In genomic region chr1:155064813-155065436, GRCh38 we compare ENCODE assay signal across 10 cellular contexts. TPM values are rescaled to one million over a fixed set of nuclear protein-coding genes. Genes with fewer than 3 reads are reported as not detected.
DNase-seq lines count a peak whose midpoint lies in the region; ATAC-seq and TF ChIP-seq lines count a peak whose summit lies in the region.
"Had no signal": no experiment of that assay in that cellular context is flagged by ENCODE, and none has a peak within 500 bp of the region (broad histone marks: within the 10 kb centered on the region; RNA-seq: fewer than 3 reads in every experiment).

No MANE protein-coding gene starts in this region.

- H3K4me1 ChIP-seq in breast epithelium, result peaks cover 14 to 15% of the 10 kb centered on the region in 2 donors
- peaks cover 49% of the 10 kb centered on the region for H3K4me1 ChIP-seq in suprapubic skin

- no peaks in the 10 kb centered on the region for H3K27me3 ChIP-seq in breast epithelium
- no peaks in the 10 kb centered on the region for H3K27me3 ChIP-seq in suprapubic skin
- H3K27me3 ChIP-seq: dorsolateral prefrontal cortex had no signal

- TF ChIP-seq CTCF in MCF 10A (IDR thresholded peaks at IDR 0.05; ENCODE audit: unreplicated experiment), result no peak
- no peak for TF ChIP-seq CTCF in breast epithelium (IDR thresholded peaks at IDR 0.05)
- no peak for TF ChIP-seq CTCF in glutamatergic neuron (IDR thresholded peaks at IDR 0.05; ENCODE audit: partially characterized antibody, unreplicated experiment)
- TF ChIP-seq CTCF in suprapubic skin (IDR thresholded peaks at IDR 0.05), result no peak

- H3K36me3 ChIP-seq in breast epithelium (no peaks in the 10 kb centered on the region), suprapubic skin (peaks cover 27% of the 10 kb centered on the region)

- no TSS peak for BruUV-seq in MCF 10A (replicated peaks; lab: Mats Ljungman, UMichigan)

- H3K27me3 Mint-ChIP-seq in MCF 10A (ENCODE audit: insufficient read depth, unreplicated experiment) (no peaks in the 10 kb centered on the region), T-helper 17 cell (no peaks in the 10 kb centered on the region), glutamatergic neuron (ENCODE audit: unreplicated experiment) (peaks cover 6% of the 10 kb centered on the region)

- DNase-seq in MCF 10A (ENCODE audit: unreplicated experiment) (no peak), breast epithelium (ENCODE audit: low spot score in 2 of 2) (no peak), T-helper 17 cell (no peak), glutamatergic neuron (no peak), suprapubic skin (ENCODE audit: low spot score in 2 of 2) (peak in 1 of 2 donors; percentile 51), sciatic nerve (ENCODE audit: low spot score) (no peak), HuH-7.5 (ENCODE audit: low spot score) (no peak)
- DNase-seq: dorsolateral prefrontal cortex, occipital lobe had no signal

- 69% methylated on average over 5 of the region's 5 CpGs for WGBS in suprapubic skin

- ATAC-seq in T-helper 17 cell (no peak), HG02642 (IDR thresholded peaks at IDR 0.05; ENCODE audit: poor library complexity, unreplicated experiment) (no peak), sciatic nerve (no peak)

- H3K9me3 Mint-ChIP-seq in MCF 10A (ENCODE audit: unreplicated experiment) (no peaks in the 10 kb centered on the region), glutamatergic neuron (ENCODE audit: unreplicated experiment) (peaks cover 5% of the 10 kb centered on the region)

- no peak for TF ChIP-seq POLR2A in breast epithelium (IDR thresholded peaks at IDR 0.05)
- no peak for TF ChIP-seq POLR2A in suprapubic skin (IDR thresholded peaks at IDR 0.05)

- H3K4me1 Mint-ChIP-seq in MCF 10A (ENCODE audit: insufficient read depth, unreplicated experiment), result peaks cover 31% of the 10 kb centered on the region
- H3K4me1 Mint-ChIP-seq in T-helper 17 cell, result peaks cover 27% of the 10 kb centered on the region
- H3K4me1 Mint-ChIP-seq in glutamatergic neuron (ENCODE audit: low read depth, unreplicated experiment), result peaks cover 17% of the 10 kb centered on the region

- H3K9me3 ChIP-seq in breast epithelium (no peaks in the 10 kb centered on the region), T-helper 17 cell (ENCODE audit: control insufficient read depth, low read length, poor library complexity, severe bottlenecking) (no peaks in the 10 kb centered on the region), suprapubic skin (no peaks in the 10 kb centered on the region)

- H3K4me3 Mint-ChIP-seq in MCF 10A (ENCODE audit: unreplicated experiment), result peak overlapping the region; percentile 81
- peak overlapping the region; percentile 98 for H3K4me3 Mint-ChIP-seq in T-helper 17 cell
- H3K4me3 Mint-ChIP-seq in glutamatergic neuron (ENCODE audit: unreplicated experiment), result peak overlapping the region; percentile 99

- no peak overlapping the region for H3K27ac Mint-ChIP-seq in MCF 10A (ENCODE audit: low read depth, unreplicated experiment)
- H3K27ac Mint-ChIP-seq in T-helper 17 cell, result peak overlapping the region; percentile 81
- H3K27ac Mint-ChIP-seq in glutamatergic neuron (ENCODE audit: unreplicated experiment), result no peak overlapping the region

- intact Hi-C loops in MCF 10A (cut with micrococcal nuclease) (no loop called here), breast epithelium (cut with DNase I; ENCODE audit: low total_unique reads) (loop anchor here (10.0 kb wide), 1 partner anchor 110 kb away; the partner anchor contains the start of gene PBXIP1), sciatic nerve (cut with DNase I) (no loop called here)

- no peak for TF ChIP-seq EP300 in suprapubic skin (IDR thresholded peaks at IDR 0.05)

- POLR2A ChIA-PET in MCF 10A (lab: Yijun Ruan, JAX), result interaction anchor here (0.6 to 7.5 kb wide), 17 partner anchors 12 to 584 kb away, joined by 3 to 76 read pairs (median 5); partner anchors contain the start of genes ADAM15, CKS1B, EFNA3 and FLAD1

- peaks cover 55% of the 10 kb centered on the region for H3K36me3 Mint-ChIP-seq in MCF 10A (ENCODE audit: insufficient read depth, unreplicated experiment)
- H3K36me3 Mint-ChIP-seq in T-helper 17 cell (ENCODE audit: low read depth), result peaks cover 7% of the 10 kb centered on the region
- peaks cover 5% of the 10 kb centered on the region for H3K36me3 Mint-ChIP-seq in glutamatergic neuron (ENCODE audit: unreplicated experiment)

- H3K27ac ChIP-seq in breast epithelium (peak overlapping the region in 1 of 2 donors; percentile 85), suprapubic skin (no peak overlapping the region)

- peak overlapping the region in 1 of 3 donors; percentile 81 for H3K4me3 ChIP-seq in breast epithelium
- H3K4me3 ChIP-seq in suprapubic skin, result peak overlapping the region; percentile 63

- CTCF ChIA-PET in MCF 10A (lab: Yijun Ruan, JAX), result interaction anchor here (1.1 to 13.1 kb wide), 11 partner anchors 10 to 584 kb away, joined by 3 to 231 read pairs (median 5); no protein-coding TSS in a partner anchor

RNA-seq across cellular contexts. Expression of gene EFNA4, which starts 1.4 kb away (rescaled TPM):
- total RNA-seq in MCF 10A (2022) (7.4 and 9.5 TPM in 2 replicates), breast epithelium (10 to 100 TPM in 2 of 3 donors, 1 to 10 TPM in 1; 4.8 to 26.6 (median 23.9) TPM), T-helper 17 cell (1 to 10 TPM; 2.6 to 4.9 TPM), glutamatergic neuron (ENCODE audit: unreplicated experiment) (2.9 TPM), suprapubic skin (10 to 100 TPM; 22.4 to 44.2 (median 28.7) TPM), sciatic nerve (3.1 TPM)

RNA-seq across cellular contexts. Expression of gene EFNA3, which starts 13.7 kb away (rescaled TPM):
- 1.6 and 1.7 TPM in 2 replicates for total RNA-seq in MCF 10A (2022)
- total RNA-seq in breast epithelium, result 1 to 10 TPM; 1.6 to 7.2 (median 6.6) TPM
- 1 to 10 TPM in 1 of 2 donors, under 1 TPM in 1; 0.29 to 1.3 TPM for total RNA-seq in T-helper 17 cell
- 14.6 TPM for total RNA-seq in glutamatergic neuron (ENCODE audit: unreplicated experiment)
- 100 to 1,000 TPM in 1 of 4 donors, 10 to 100 TPM in 3; 28.8 to 104 (median 77.6) TPM for total RNA-seq in suprapubic skin
- total RNA-seq in sciatic nerve, result 2.4 TPM

RNA-seq across cellular contexts. Expression of gene ADAM15, which starts 13.8 kb away (rescaled TPM):
- total RNA-seq in MCF 10A (2022) (385 and 456 TPM in 2 replicates), breast epithelium (100 to 1,000 TPM in 2 of 3 donors, 10 to 100 TPM in 1; 97.8 to 155 (median 109) TPM), T-helper 17 cell (10 to 100 TPM; 30.3 to 33.8 TPM), glutamatergic neuron (ENCODE audit: unreplicated experiment) (7.6 TPM), suprapubic skin (100 to 1,000 TPM; 304 to 327 (median 321) TPM), sciatic nerve (147 TPM)

RNA-seq across cellular contexts. Expression of gene DCST1, which starts 31.3 kb away (rescaled TPM):
- total RNA-seq in MCF 10A (2022), result 0.21 and 0.42 TPM in 2 replicates
- total RNA-seq in breast epithelium, result under 1 TPM; 0.16 to 0.66 (median 0.44) TPM
- total RNA-seq in T-helper 17 cell, result under 1 TPM; 0.23 to 0.57 TPM
- not detected for total RNA-seq in glutamatergic neuron (ENCODE audit: unreplicated experiment)
- 1 to 10 TPM in 3 of 4 donors, under 1 TPM in 1; 0.55 to 8.2 (median 2.8) TPM for total RNA-seq in suprapubic skin
- total RNA-seq in sciatic nerve, result 0.31 TPM
- total RNA-seq: occipital lobe had no signal

RNA-seq across cellular contexts. Expression of gene DCST2, which starts 31.3 kb away (rescaled TPM):
- 0.91 and 1.8 TPM in 2 replicates for total RNA-seq in MCF 10A (2022)
- total RNA-seq in breast epithelium, result 1 to 10 TPM in 2 of 3 donors, under 1 TPM in 1; 0.48 to 4.4 (median 3.3) TPM
- total RNA-seq in T-helper 17 cell, result 1 to 10 TPM in 1 of 2 donors, under 1 TPM in 1; 0.94 to 1.3 TPM
- 0.64 TPM for total RNA-seq in glutamatergic neuron (ENCODE audit: unreplicated experiment)
- total RNA-seq in suprapubic skin, result 10 to 100 TPM; 13.4 to 36.0 (median 14.5) TPM
- total RNA-seq in sciatic nerve, result 5.5 TPM
